15 cellular contexts compared by ENCODE assay signal in the genomic region with DNA sequence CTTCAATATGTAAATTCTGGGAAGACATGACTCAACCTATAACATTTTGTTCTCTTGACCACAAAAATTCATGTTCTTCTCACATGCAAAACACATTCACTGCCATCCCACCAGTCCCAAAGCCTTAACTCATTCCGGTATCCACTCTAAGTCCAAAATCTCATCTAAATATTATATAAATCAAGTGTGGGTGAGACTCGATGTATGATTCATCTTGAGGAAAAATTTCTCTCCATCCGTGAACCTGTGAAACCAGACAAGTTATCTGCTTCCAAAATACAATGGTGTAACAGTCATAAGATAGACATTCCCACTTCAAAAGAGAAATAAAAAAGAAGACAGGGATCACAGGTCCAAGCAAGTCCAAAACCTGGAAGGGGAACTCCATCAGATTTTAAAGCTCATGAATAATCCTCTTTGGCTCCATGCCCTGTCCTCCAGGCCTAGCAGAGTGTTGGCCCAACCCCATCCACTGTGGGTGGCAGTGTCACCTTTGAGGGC.
DNase-seq lines count a peak whose midpoint lies in the region; ATAC-seq and TF ChIP-seq lines count a peak whose summit lies in the region.
"Had no signal": no experiment of that assay in that cellular context is flagged by ENCODE, and none has a peak within 500 bp of the region (broad histone marks: within the 10 kb centered on the region; RNA-seq: fewer than 3 reads in every experiment).

No MANE protein-coding gene starts in this region.

- H3K4me1 ChIP-seq in foreskin keratinocyte = peaks cover 30% of the 10 kb centered on the region

- peak; percentile 24 for TF ChIP-seq CTCF in foreskin keratinocyte (conservative IDR thresholded peaks at IDR 0.05)

- peak; percentile 95 for ATAC-seq in foreskin keratinocyte
- ATAC-seq in HG03139 (IDR thresholded peaks at IDR 0.05; ENCODE audit: unreplicated experiment) = no peak
- ATAC-seq: activated T-helper 17 cell treated with anti-CD3 and anti-CD28 coated beads, Interleukin-2, amount 50 U/mL, for 72 hours had no signal

- DNase-seq in NCI-H82 (lab: John Stamatoyannopoulos, UW) = peak; percentile 47
- DNase-seq in NCI-H82 treated with DMSO at 0.1 percent for 48 hours (lab: John Stamatoyannopoulos, UW; ENCODE audit: unreplicated experiment) = no peak
- peak; percentile 99 to 100 for DNase-seq in foreskin keratinocyte
- DNase-seq in superior temporal gyrus (ENCODE audit: extremely low spot score) = peak; percentile 58
- DNase-seq in stimulated activated naive CD4-positive, alpha-beta T cell treated with Interleukin-2 at 50 U/mL for 16 hours (lab: John Stamatoyannopoulos, UW) = no peak
- no peak for DNase-seq in activated CD8-positive, alpha-beta memory T cell treated with anti-CD3 and anti-CD28 coated beads, Interleukin-2, amount 50 U/mL, for 4 hours
- DNase-seq: activated CD4-positive, alpha-beta T cell treated with anti-CD3 and anti-CD28 coated beads, Interleukin-2, amount 50 U/mL, for 1 hour; COR-L47; endodermal cell; NCI-H1417; NCI-H510A treated with DMSO at 0.1 percent for 48 hours had no signal

- H3K27me3 ChIP-seq in foreskin keratinocyte = no peaks in the 10 kb centered on the region

- H3K27ac ChIP-seq in angular gyrus (ENCODE audit: low read depth, low read length) = peak overlapping the region; percentile 62
- peak overlapping the region; percentile 56 for H3K27ac ChIP-seq in foreskin keratinocyte
- H3K27ac ChIP-seq: 22Rv1 had no signal

Comparison
In these comparisons a context has a peak if more than half of its experiments do, and no peak if none do; other contexts are left out.
1. DNase-seq: peak in NCI-H82 (single experiment), foreskin keratinocyte (2 of 2) and superior temporal gyrus (single experiment); none in NCI-H82 treated with DMSO at 0.1 percent for 48 hours (single experiment), stimulated activated naive CD4-positive, alpha-beta T cell treated with Interleukin-2 at 50 U/mL for 16 hours (single experiment) and activated CD8-positive, alpha-beta memory T cell treated with anti-CD3 and anti-CD28 coated beads, Interleukin-2, amount 50 U/mL, for 4 hours (single experiment).